In genomic region chr2:61116302-61116701, GRCh38 we compare ENCODE assay signal across 8 cellular contexts. TPM values are rescaled to one million over a fixed set of nuclear protein-coding genes. Genes with fewer than 3 reads are reported as not detected.
"Had no signal": no experiment of that assay in that cellular context is flagged by ENCODE, and none has a peak within 500 bp of the region (broad histone marks: within the 10 kb centered on the region; RNA-seq: fewer than 3 reads in every experiment).

No MANE protein-coding gene starts in this region.

- H3K4me1 Mint-ChIP-seq: IgD-negative memory B cell had no signal

- H3K27me3 Mint-ChIP-seq: IgD-negative memory B cell had no signal

- H3K27ac ChIP-seq: HL-60 had no signal

- H3K4me3 Mint-ChIP-seq: IgD-negative memory B cell had no signal

- ATAC-seq: HepG2, K562 had no signal

- H3K27ac Mint-ChIP-seq: IgD-negative memory B cell had no signal

- FAIRE-seq: HepG2, HTR-8/SVneo, K562 had no signal

- H3K4me3 ChIP-seq: K562 had no signal

- DNase-seq: IMR-90, KBM-7 had no signal

RNA-seq across cellular contexts. Expression of gene C2orf74, which starts 45.7 kb away (rescaled TPM):
- total RNA-seq: HT-29, K562 had no signal
- polyA plus RNA-seq: K562 had no signal
